Comparison of ENCODE assay signal across 29 cellular contexts in the genomic region with DNA sequence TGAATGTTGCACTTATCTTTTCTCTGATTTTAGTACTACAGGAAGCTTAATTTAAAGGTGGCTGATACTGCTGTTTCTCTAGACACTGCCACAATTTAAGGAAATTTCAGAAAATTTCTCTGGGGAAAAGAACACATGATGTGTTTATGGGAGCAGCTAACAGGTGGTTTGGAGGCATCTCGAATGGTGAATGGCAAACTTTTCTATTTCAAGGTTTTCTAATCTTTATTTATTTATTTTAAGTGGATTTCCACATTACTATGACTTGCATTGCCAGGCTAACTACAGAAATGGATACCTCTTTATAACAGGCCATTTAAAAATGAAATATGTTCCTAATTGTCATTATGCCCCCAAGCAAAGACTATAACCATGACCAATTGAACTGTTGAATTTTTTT. TPM values are rescaled to one million over a fixed set of nuclear protein-coding genes. Genes with fewer than 3 reads are reported as not detected.
DNase-seq lines count a peak whose midpoint lies in the region; FAIRE-seq and TF ChIP-seq lines count a peak whose summit lies in the region.
"Had no signal": no experiment of that assay in that cellular context is flagged by ENCODE, and none has a peak within 500 bp of the region (broad histone marks: within the 10 kb centered on the region; RNA-seq: fewer than 3 reads in every experiment).

No MANE protein-coding gene starts in this region.

- CTCF ChIA-PET in MCF 10A (lab: Yijun Ruan, JAX) (interaction anchor here (0.6 to 7.7 kb wide), 9 partner anchors 41 to 448 kb away, joined by 3 to 117 read pairs (median 7); a partner anchor contains a TSS), mammary epithelial cell (lab: Charles Lee; ENCODE audit: low non-redundant PET) (interaction anchor here (0.6 kb wide), 1 partner anchor 65 kb away, joined by 5 read pairs; no protein-coding TSS in a partner anchor)

- POLR2A ChIA-PET in MCF 10A (lab: Yijun Ruan, JAX), result interaction anchor here (0.8 to 7.2 kb wide), 11 partner anchors 14 to 66 kb away, joined by 3 to 72 read pairs (median 7); a partner anchor contains a TSS

- BruUV-seq in MCF 10A (replicated peaks; lab: Mats Ljungman, UMichigan) (no TSS peak), mammary epithelial cell (replicated peaks; lab: Mats Ljungman, UMichigan) (no TSS peak)

- no peak overlapping the region for H3K23ac ChIP-seq in neuronal stem cell (ENCODE audit: low read depth, low read length, poor library complexity)

- H3K9ac ChIP-seq in mammary epithelial cell (ENCODE audit: insufficient read depth, low read length) (no peak overlapping the region), neuronal stem cell (ENCODE audit: low read depth, low read length, poor library complexity) (no peak overlapping the region)
- H3K9ac ChIP-seq: BLaER1 had no signal

- no peaks in the 10 kb centered on the region for H3K79me1 ChIP-seq in neuronal stem cell (ENCODE audit: low read depth, low read length)

- H3K27ac ChIP-seq in mammary epithelial cell (ENCODE audit: insufficient read depth, low read depth, low read length) (no peak overlapping the region), SJCRH30 (peak overlapping the region; percentile 34), neuronal stem cell (replicated peaks; ENCODE audit: low read length) (no peak overlapping the region)
- H3K27ac ChIP-seq: 22Rv1, BLaER1 had no signal

- no peak overlapping the region for H4K8ac ChIP-seq in neuronal stem cell (ENCODE audit: low read depth, low read length)

- H3K4me1 ChIP-seq in mammary epithelial cell (ENCODE audit: insufficient read depth, low read length), result peaks cover 37% of the 10 kb centered on the region
- peaks cover 23% of the 10 kb centered on the region for H3K4me1 ChIP-seq in SJCRH30
- no peaks in the 10 kb centered on the region for H3K4me1 ChIP-seq in neuronal stem cell (ENCODE audit: control insufficient read depth in 2 of 2, insufficient read depth in 1 of 2, low read depth in 1 of 2, low read length in 2 of 2)
- H3K4me1 ChIP-seq: BE2C had no signal

- dilution Hi-C loops in mammary epithelial cell (cut with HindIII; ENCODE audit: low sequenced_read_pairs), result loop anchor here (5.0 kb wide), 1 partner anchor 53 kb away; no protein-coding TSS in a partner anchor

- no peak overlapping the region for H2BK120ac ChIP-seq in neuronal stem cell (ENCODE audit: low read depth, low read length)

- no peak for FAIRE-seq in GM19239 (lab: Jason Lieb, UNC)
- FAIRE-seq: A204.1, GM12878, GM12892, GM18507 had no signal

- H3K18ac ChIP-seq in neuronal stem cell (ENCODE audit: low read length), result no peak overlapping the region

- no peak overlapping the region for H4K91ac ChIP-seq in neuronal stem cell (ENCODE audit: low read depth, low read length, poor library complexity)

- H2AFZ ChIP-seq in mammary epithelial cell (ENCODE audit: low read depth, low read length), result no peak overlapping the region
- no peak overlapping the region for H2AFZ ChIP-seq in neuronal stem cell (ENCODE audit: low read length)

- H3K9me3 ChIP-seq in mammary epithelial cell (replicated peaks; ENCODE audit: insufficient read depth, low read length) (no peaks in the 10 kb centered on the region), SJCRH30 (replicated peaks) (no peaks in the 10 kb centered on the region), neuronal stem cell (replicated peaks in 1 of 2; ENCODE audit: control insufficient read depth in 2 of 2, insufficient read depth in 1 of 2, low read depth in 1 of 2, low read length in 2 of 2) (no peaks in the 10 kb centered on the region)
- H3K9me3 ChIP-seq: BE2C, BLaER1 had no signal

- peak overlapping the region; percentile 84 for H3K27ac Mint-ChIP-seq in MCF 10A (ENCODE audit: low read depth, unreplicated experiment)
- H3K27ac Mint-ChIP-seq: CD14-positive monocyte; CD4-positive, alpha-beta memory T cell; CD4-positive, CD25-positive, alpha-beta regulatory T cell; CD8-positive, alpha-beta memory T cell had no signal

- H2BK12ac ChIP-seq in neuronal stem cell (ENCODE audit: low read length), result no peak overlapping the region

- no peaks in the 10 kb centered on the region for H3K9me3 Mint-ChIP-seq in MCF 10A (ENCODE audit: unreplicated experiment)
- H3K9me3 Mint-ChIP-seq: CD14-positive monocyte; CD4-positive, alpha-beta memory T cell; CD4-positive, CD25-positive, alpha-beta regulatory T cell; CD8-positive, alpha-beta memory T cell had no signal

- H3K14ac ChIP-seq in neuronal stem cell (ENCODE audit: low read length), result no peak overlapping the region

- no peak overlapping the region for H3K4me3 Mint-ChIP-seq in MCF 10A (ENCODE audit: unreplicated experiment)
- H3K4me3 Mint-ChIP-seq: CD14-positive monocyte; CD4-positive, alpha-beta memory T cell; CD4-positive, CD25-positive, alpha-beta regulatory T cell; CD8-positive, alpha-beta memory T cell had no signal

- no peaks in the 10 kb centered on the region for H3K36me3 Mint-ChIP-seq in MCF 10A (ENCODE audit: insufficient read depth, unreplicated experiment)
- H3K36me3 Mint-ChIP-seq: CD14-positive monocyte; CD4-positive, alpha-beta memory T cell; CD4-positive, CD25-positive, alpha-beta regulatory T cell; CD8-positive, alpha-beta memory T cell had no signal

- H3K4me3 ChIP-seq in mammary epithelial cell (replicated peaks in 1 of 3; ENCODE audit: insufficient read depth in 1 of 3, low read depth in 2 of 3, low read length in 3 of 3), result no peak overlapping the region
- H3K4me3 ChIP-seq in SJCRH30, result no peak overlapping the region
- H3K4me3 ChIP-seq in neuronal stem cell (ENCODE audit: low read length in 2 of 2), result no peak overlapping the region
- H3K4me3 ChIP-seq: BLaER1, GM12878 had no signal

- no peak overlapping the region for H2BK15ac ChIP-seq in neuronal stem cell (ENCODE audit: low read length)

- H3K27me3 Mint-ChIP-seq in MCF 10A (ENCODE audit: insufficient read depth, unreplicated experiment), result no peaks in the 10 kb centered on the region

- intact Hi-C loops in MCF 10A (cut with micrococcal nuclease) (no loop called here), mammary epithelial cell (cut with micrococcal nuclease) (no loop called here)

- H3K4me2 ChIP-seq in mammary epithelial cell (ENCODE audit: insufficient read depth, low read depth, low read length), result no peak overlapping the region
- no peak overlapping the region for H3K4me2 ChIP-seq in neuronal stem cell (ENCODE audit: insufficient read depth, low read length, poor library complexity, severe bottlenecking)
- H3K4me2 ChIP-seq: BLaER1 had no signal

- H3K27me3 ChIP-seq in mammary epithelial cell (ENCODE audit: insufficient read depth, low read length) (no peaks in the 10 kb centered on the region), SJCRH30 (no peaks in the 10 kb centered on the region), neuronal stem cell (ENCODE audit: control insufficient read depth in 3 of 3, insufficient read depth in 3 of 3, low read depth in 1 of 3, low read length in 3 of 3) (no peaks in the 10 kb centered on the region)
- H3K27me3 ChIP-seq: BE2C, BLaER1 had no signal

- no peak overlapping the region for H2AK5ac ChIP-seq in neuronal stem cell (ENCODE audit: low read depth, low read length)

- 95% methylated on average over 1 of the region's 1 CpG for WGBS in mammary epithelial cell (ENCODE audit: low coverage, missing lambda C conversion rate)
- no CpG with 5 or more reads among the region's 1 CpG for WGBS in neuronal stem cell (ENCODE audit: extremely low coverage in 2 of 2, insufficient read length in 2 of 2, insufficient replicate concordance in 1 of 2), 2 donors

- H3K79me2 ChIP-seq in mammary epithelial cell (ENCODE audit: insufficient read depth, low read length), result no peaks in the 10 kb centered on the region

- H3K36me3 ChIP-seq in mammary epithelial cell (ENCODE audit: insufficient read depth, low read length) (no peaks in the 10 kb centered on the region), SJCRH30 (no peaks in the 10 kb centered on the region), neuronal stem cell (replicated peaks in 1 of 2; ENCODE audit: control insufficient read depth in 2 of 2, insufficient read depth in 2 of 2, low read length in 2 of 2) (no peaks in the 10 kb centered on the region)
- H3K36me3 ChIP-seq: BE2C, BLaER1 had no signal

- no peak for TF ChIP-seq CTCF in MCF 10A (IDR thresholded peaks at IDR 0.05; ENCODE audit: unreplicated experiment)
- no peak for TF ChIP-seq CTCF in mammary epithelial cell (conservative IDR thresholded peaks at IDR 0.05 in 1 of 2, IDR thresholded peaks at IDR 0.05 in 1 of 2; ENCODE audit: extremely low read depth in 1 of 2, insufficient read depth in 1 of 2, low read depth in 1 of 2, low read length in 2 of 2)

- H4K20me1 ChIP-seq in mammary epithelial cell (ENCODE audit: insufficient read depth, low read length), result no peaks in the 10 kb centered on the region
- H4K20me1 ChIP-seq: BLaER1 had no signal

- no peak overlapping the region for H3K4ac ChIP-seq in neuronal stem cell (ENCODE audit: low read length)

- DNase-seq in MCF 10A (ENCODE audit: unreplicated experiment) (no peak), mammary epithelial cell (no peak), SJCRH30 (peak; percentile 40 to 75), GM19239 (ENCODE audit: insufficient read length, low spot score) (no peak), neuronal stem cell (ENCODE audit: low spot score) (no peak)
- DNase-seq: ACHN; BE2C; C1 segment of cervical spinal cord; CD4-positive, alpha-beta memory T cell; CD4-positive, CD25-positive, alpha-beta regulatory T cell; CD8-positive, alpha-beta memory T cell; COR-L47; DMS 273 treated with DMSO at 0.1 percent for 48 hours; DMS153; DMS53; DMS79; DND-41; EL; GDM1 had no signal

- no peak overlapping the region for H2BK5ac ChIP-seq in neuronal stem cell (ENCODE audit: low read length)

- in situ Hi-C loops in mammary epithelial cell (cut with MboI; ENCODE audit: low sequenced_read_pairs in 2 of 2), result no loop called here

- peaks cover 42% of the 10 kb centered on the region for H3K4me1 Mint-ChIP-seq in MCF 10A (ENCODE audit: insufficient read depth, unreplicated experiment)
- H3K4me1 Mint-ChIP-seq: CD14-positive monocyte; CD4-positive, alpha-beta memory T cell; CD4-positive, CD25-positive, alpha-beta regulatory T cell had no signal

RNA-seq across cellular contexts. Expression of a gene that starts 50.4 kb away (rescaled TPM):
- total RNA-seq in MCF 10A (2022) (0.22 and 0.42 TPM in 2 replicates), mammary epithelial cell (under 1 TPM; 0.07 to 0.17 TPM)
- polyA plus RNA-seq in mammary epithelial cell, result 0.06 TPM
- not detected for polyA minus RNA-seq in mammary epithelial cell
- 0.28 and 0.47 TPM in 2 replicates for total RNA-seq in SJCRH30 (2014; rRNA removed; shearing (Covaris generic))
- polyA plus RNA-seq in neuronal stem cell (2013, experiment 1 of 2), result not detected
- polyA plus RNA-seq in neuronal stem cell (2013, experiment 2 of 2), result not detected
- total RNA-seq: CD4-positive, alpha-beta memory T cell; CD4-positive, CD25-positive, alpha-beta regulatory T cell; CD8-positive, alpha-beta memory T cell; Daoy; G401; GM12878 had no signal
- polyA plus RNA-seq: AG04450; CD14-positive monocyte; CD4-positive, alpha-beta memory T cell; CD4-positive, CD25-positive, alpha-beta regulatory T cell; CD8-positive, alpha-beta memory T cell had no signal

Comparison
In these comparisons a context has a peak if more than half of its experiments do, and no peak if none do; other contexts are left out.
1. DNase-seq: peak in SJCRH30 (2 of 2); none in MCF 10A (single experiment), mammary epithelial cell (single experiment), GM19239 (single experiment) and neuronal stem cell (single experiment).